ENCODE assay signal across 8 cellular contexts in genomic region chr5:140295414-140295813, GRCh38. TPM values are rescaled to one million over a fixed set of nuclear protein-coding genes. Genes with fewer than 3 reads are reported as not detected.
DNase-seq lines count a peak whose midpoint lies in the region; ATAC-seq and TF ChIP-seq lines count a peak whose summit lies in the region.

No MANE protein-coding gene starts in this region.

- peaks cover 15% of the 10 kb centered on the region for H3K36me3 Mint-ChIP-seq in activated CD8-positive, alpha-beta T cell treated with anti-CD3 and anti-CD28 coated beads for 36 hours (ENCODE audit: low read depth)
- peaks cover 28% of the 10 kb centered on the region for H3K36me3 Mint-ChIP-seq in activated CD8-positive, alpha-beta T cell treated with anti-CD3 and anti-CD28 coated beads, Interleukin-2, amount 10 ng/mL, durations not matched to agents 7 days and 5 days (ENCODE audit: low read depth)

- DNase-seq in activated CD8-positive, alpha-beta T cell treated with anti-CD3 and anti-CD28 coated beads for 36 hours = peak; percentile 31
- DNase-seq in activated CD8-positive, alpha-beta T cell treated with anti-CD3 and anti-CD28 coated beads, Interleukin-2, amount 10 ng/mL, durations not matched to agents 7 days and 5 days = no peak
- peak; percentile 26 for DNase-seq in NCI-H510A (lab: John Stamatoyannopoulos, UW)
- DNase-seq in renal cortical epithelial cell (ENCODE audit: low read depth) = peak; percentile 85
- DNase-seq in activated CD8-positive, alpha-beta memory T cell treated with anti-CD3 and anti-CD28 coated beads, Interleukin-2, amount 50 U/mL, for 4 hours = no peak
- DNase-seq in 8988T = no peak

- CTCF ChIA-PET in activated CD8-positive, alpha-beta T cell treated with anti-CD3 and anti-CD28 coated beads for 36 hours (lab: Charles Lee) = interaction anchor here (1.6 kb wide), 1 partner anchor 56 kb away, joined by 4 read pairs; no protein-coding TSS in a partner anchor
- CTCF ChIA-PET in activated CD8-positive, alpha-beta T cell treated with anti-CD3 and anti-CD28 coated beads, Interleukin-2, amount 10 ng/mL, durations not matched to agents 7 days and 5 days (lab: Charles Lee) = interaction anchor here (1.9 kb wide), 1 partner anchor 77 kb away, joined by 6 read pairs; no protein-coding TSS in a partner anchor

- no peak for TF ChIP-seq CTCF in activated CD8-positive, alpha-beta T cell treated with anti-CD3 and anti-CD28 coated beads for 36 hours (IDR thresholded peaks at IDR 0.05)

- POLR2A ChIA-PET in activated CD8-positive, alpha-beta T cell treated with anti-CD3 and anti-CD28 coated beads for 36 hours (lab: Charles Lee) = no interaction called here
- POLR2A ChIA-PET in activated CD8-positive, alpha-beta T cell treated with anti-CD3 and anti-CD28 coated beads, Interleukin-2, amount 10 ng/mL, durations not matched to agents 7 days and 5 days (lab: Charles Lee) = no interaction called here

- H3K4me3 Mint-ChIP-seq in activated CD8-positive, alpha-beta T cell treated with anti-CD3 and anti-CD28 coated beads for 36 hours = no peak overlapping the region
- H3K4me3 Mint-ChIP-seq in activated CD8-positive, alpha-beta T cell treated with anti-CD3 and anti-CD28 coated beads, Interleukin-2, amount 10 ng/mL, durations not matched to agents 7 days and 5 days = no peak overlapping the region

- H3K4me1 Mint-ChIP-seq in activated CD8-positive, alpha-beta T cell treated with anti-CD3 and anti-CD28 coated beads for 36 hours (ENCODE audit: low read depth) = peaks cover 44% of the 10 kb centered on the region
- peaks cover 38% of the 10 kb centered on the region for H3K4me1 Mint-ChIP-seq in activated CD8-positive, alpha-beta T cell treated with anti-CD3 and anti-CD28 coated beads, Interleukin-2, amount 10 ng/mL, durations not matched to agents 7 days and 5 days (ENCODE audit: low read depth)

- H3K27me3 Mint-ChIP-seq in activated CD8-positive, alpha-beta T cell treated with anti-CD3 and anti-CD28 coated beads for 36 hours = no peaks in the 10 kb centered on the region
- no peaks in the 10 kb centered on the region for H3K27me3 Mint-ChIP-seq in activated CD8-positive, alpha-beta T cell treated with anti-CD3 and anti-CD28 coated beads, Interleukin-2, amount 10 ng/mL, durations not matched to agents 7 days and 5 days (ENCODE audit: low read depth)

- H3K27ac Mint-ChIP-seq in activated CD8-positive, alpha-beta T cell treated with anti-CD3 and anti-CD28 coated beads for 36 hours = no peak overlapping the region
- H3K27ac Mint-ChIP-seq in activated CD8-positive, alpha-beta T cell treated with anti-CD3 and anti-CD28 coated beads, Interleukin-2, amount 10 ng/mL, durations not matched to agents 7 days and 5 days = no peak overlapping the region

- ATAC-seq in activated CD8-positive, alpha-beta T cell treated with anti-CD3 and anti-CD28 coated beads for 36 hours = no peak
- no peak for ATAC-seq in activated CD8-positive, alpha-beta T cell treated with anti-CD3 and anti-CD28 coated beads, Interleukin-2, amount 10 ng/mL, durations not matched to agents 7 days and 5 days
- ATAC-seq in esophagus mucosa (peak; percentile 65), HG02885 (IDR thresholded peaks at IDR 0.05; ENCODE audit: poor library complexity, unreplicated experiment) (no peak)

- intact Hi-C loops in activated CD8-positive, alpha-beta T cell treated with anti-CD3 and anti-CD28 coated beads for 36 hours (cut with micrococcal nuclease) = no loop called here

- H3K9me3 Mint-ChIP-seq in activated CD8-positive, alpha-beta T cell treated with anti-CD3 and anti-CD28 coated beads for 36 hours = no peaks in the 10 kb centered on the region
- no peaks in the 10 kb centered on the region for H3K9me3 Mint-ChIP-seq in activated CD8-positive, alpha-beta T cell treated with anti-CD3 and anti-CD28 coated beads, Interleukin-2, amount 10 ng/mL, durations not matched to agents 7 days and 5 days (ENCODE audit: insufficient read depth)

RNA-seq across cellular contexts. Expression of gene PFDN1, which starts 7.5 kb away (rescaled TPM):
- 10 to 100 TPM; 49.1 to 50.6 TPM for total RNA-seq in activated CD8-positive, alpha-beta T cell treated with anti-CD3 and anti-CD28 coated beads for 36 hours
- 10 to 100 TPM; 62.4 to 64.7 TPM for total RNA-seq in activated CD8-positive, alpha-beta T cell treated with anti-CD3 and anti-CD28 coated beads, Interleukin-2, amount 10 ng/mL, durations not matched to agents 7 days and 5 days
- 33.5 TPM for total RNA-seq in esophagus mucosa
- total RNA-seq in renal cortical epithelial cell = 76.4 and 107 TPM in 2 replicates

RNA-seq across cellular contexts. Expression of gene HBEGF, which starts 51.0 kb away (rescaled TPM):
- total RNA-seq in activated CD8-positive, alpha-beta T cell treated with anti-CD3 and anti-CD28 coated beads for 36 hours = 1 to 10 TPM; 5.1 to 6.4 TPM
- total RNA-seq in activated CD8-positive, alpha-beta T cell treated with anti-CD3 and anti-CD28 coated beads, Interleukin-2, amount 10 ng/mL, durations not matched to agents 7 days and 5 days = 10 to 100 TPM; 12.6 to 13.5 TPM
- total RNA-seq in esophagus mucosa (62.1 TPM), renal cortical epithelial cell (23.4 and 52.8 TPM in 2 replicates)

Comparison
In these comparisons a context has a peak if more than half of its experiments do, and no peak if none do; other contexts are left out.
1. DNase-seq: peak in activated CD8-positive, alpha-beta T cell treated with anti-CD3 and anti-CD28 coated beads for 36 hours (single experiment), NCI-H510A (single experiment) and renal cortical epithelial cell (single experiment); none in activated CD8-positive, alpha-beta T cell treated with anti-CD3 and anti-CD28 coated beads, Interleukin-2, amount 10 ng/mL, durations not matched to agents 7 days and 5 days (single experiment), activated CD8-positive, alpha-beta memory T cell treated with anti-CD3 and anti-CD28 coated beads, Interleukin-2, amount 50 U/mL, for 4 hours (single experiment) and 8988T (single experiment).